In genomic region chr14:32472512-32473472, GRCh38 we compare ENCODE assay signal across 8 cellular contexts.
DNase-seq lines count a peak whose midpoint lies in the region; ATAC-seq and TF ChIP-seq lines count a peak whose summit lies in the region.
"Had no signal": no experiment of that assay in that cellular context is flagged by ENCODE, and none has a peak within 500 bp of the region (broad histone marks: within the 10 kb centered on the region; RNA-seq: fewer than 3 reads in every experiment).

No MANE protein-coding gene starts in this region.

- DNase-seq in NCI-H1105 (lab: John Stamatoyannopoulos, UW) (peak; percentile 16), body of pancreas (peak in 1 of 4 donors; percentile 6), kidney epithelial cell (ENCODE audit: low read depth) (peak; percentile 32), tibial artery (no peak), NOMO-1 (lab: John Stamatoyannopoulos, UW; ENCODE audit: unreplicated experiment in 2 of 2) (no peak), left colon (no peak)
- DNase-seq in activated CD4-positive, alpha-beta T cell treated with anti-CD3 and anti-CD28 coated beads, Interleukin-2, amount 50 U/mL, for 4 hours = no peak
- DNase-seq: activated CD4-positive, alpha-beta T cell treated with anti-CD3 and anti-CD28 coated beads for 36 hours had no signal

- TF ChIP-seq POLR2A in body of pancreas (IDR thresholded peaks at IDR 0.05) = no peak

- ATAC-seq in body of pancreas (peak; percentile 59), left colon (no peak)
- ATAC-seq: activated CD4-positive, alpha-beta T cell treated with anti-CD3 and anti-CD28 coated beads for 36 hours had no signal

- H3K27ac ChIP-seq in body of pancreas (peak overlapping the region in 2 of 4 donors; percentile 56 to 57), tibial artery (peak overlapping the region; percentile 55 to 72)

- 31 to 36% methylated on average over 4 of the region's 4 CpGs for WGBS in body of pancreas, 2 donors

- intact Hi-C loops in body of pancreas (cut with DNase I) = no loop called here
- intact Hi-C loops in tibial artery (cut with DNase I; ENCODE audit: low total_unique reads) = no loop called here
- intact Hi-C loops in left colon (cut with DNase I, micrococcal nuclease) = loop anchor here in 1 of 2 donors (10.0 kb wide), 1 partner anchor 398 kb away; the partner anchor contains the start of gene ARHGAP5

- TF ChIP-seq CTCF in body of pancreas (IDR thresholded peaks at IDR 0.05) (no peak), kidney epithelial cell (IDR thresholded peaks at IDR 0.05; ENCODE audit: insufficient read depth, low read length, poor library complexity, severe bottlenecking) (no peak), tibial artery (IDR thresholded peaks at IDR 0.05) (no peak)

- no peak overlapping the region for H3K4me3 ChIP-seq in body of pancreas
- no peak overlapping the region for H3K4me3 ChIP-seq in kidney epithelial cell (ENCODE audit: low read depth, low read length)
- H3K4me3 ChIP-seq in tibial artery = no peak overlapping the region

- H3K36me3 ChIP-seq in body of pancreas (replicated peaks in 1 of 2; ENCODE audit: insufficient read depth in 1 of 2, low read depth in 2 of 2) (no peaks in the 10 kb centered on the region), kidney epithelial cell (ENCODE audit: control insufficient read depth, insufficient read depth, low read length) (no peaks in the 10 kb centered on the region), tibial artery (no peaks in the 10 kb centered on the region)

- H3K9me3 ChIP-seq in body of pancreas = no peaks in the 10 kb centered on the region
- H3K9me3 ChIP-seq in tibial artery = no peaks in the 10 kb centered on the region

- H3K4me1 ChIP-seq in body of pancreas (peaks cover 7% of the 10 kb centered on the region), tibial artery (peaks cover 0 to 94% (median 51%) of the 10 kb centered on the region in 4 donors)

- H3K27me3 ChIP-seq in body of pancreas (no peaks in the 10 kb centered on the region), kidney epithelial cell (ENCODE audit: control insufficient read depth, insufficient read depth, low read length) (no peaks in the 10 kb centered on the region), tibial artery (no peaks in the 10 kb centered on the region)

Comparison
In these comparisons a context has a peak if more than half of its experiments do, and no peak if none do; other contexts are left out.
1. DNase-seq: peak in NCI-H1105 (single experiment) and kidney epithelial cell (single experiment); none in tibial artery (0 of 2), NOMO-1 (0 of 2), left colon (0 of 2) and activated CD4-positive, alpha-beta T cell treated with anti-CD3 and anti-CD28 coated beads, Interleukin-2, amount 50 U/mL, for 4 hours (0 of 2).